In genomic region chr19:38228491-38229439, GRCh38 we compare ENCODE assay signal across 1 cellular context.
TF ChIP-seq lines count a peak whose summit lies in the region.

No MANE protein-coding gene starts in this region.

TF ChIP-seq in GM12878, 131 proteins besides CTCF, POLR2A, EP300 and RAD21 (continued from another document):
- no peak for TF ChIP-seq E2F8 (IDR thresholded peaks at IDR 0.05; ENCODE audit: low read depth, partially characterized antibody)
